Comparison of ENCODE assay signal across 8 cellular contexts in the genomic region with DNA sequence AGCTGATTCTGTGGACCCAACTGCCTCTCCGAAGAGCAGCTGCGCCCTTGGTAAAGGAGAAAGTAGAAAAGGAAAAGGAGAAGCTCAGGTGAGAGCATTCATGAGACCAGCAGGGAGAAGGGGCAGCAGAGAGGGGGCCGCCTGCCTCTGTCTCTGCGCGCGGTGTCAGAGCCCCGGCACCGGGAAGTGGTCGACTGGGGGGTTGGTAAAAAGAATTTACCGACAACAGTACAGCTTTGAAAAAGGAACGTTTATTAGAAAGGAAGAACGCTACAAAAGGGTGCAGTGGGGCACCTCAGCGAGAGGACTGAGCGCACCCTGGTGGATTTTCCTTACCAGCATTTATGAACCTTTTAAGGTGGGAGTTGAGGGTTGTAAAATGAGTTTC.
DNase-seq lines count a peak whose midpoint lies in the region; ATAC-seq, FAIRE-seq and TF ChIP-seq lines count a peak whose summit lies in the region.

No MANE protein-coding gene starts in this region.

- H3K79me2 ChIP-seq in GM23248 (ENCODE audit: insufficient read depth) (no peaks in the 10 kb centered on the region), keratinocyte (ENCODE audit: control insufficient read depth, insufficient read depth, low read length) (no peaks in the 10 kb centered on the region)

- H4K20me1 ChIP-seq in GM23248 (ENCODE audit: insufficient read depth), result no peaks in the 10 kb centered on the region
- H4K20me1 ChIP-seq in keratinocyte (ENCODE audit: control insufficient read depth, extremely low read depth, insufficient read depth, low read length), result no peaks in the 10 kb centered on the region

- in situ Hi-C loops in GM23248 (cut with MboI) (loop anchor here (5.0 kb wide), 1 partner anchor 328 kb away; no protein-coding TSS in a partner anchor), astrocyte of the spinal cord (cut with HindIII; ENCODE audit: low sequenced_read_pairs) (no loop called here), gastrocnemius medialis (cut with MboI; ENCODE audit: low sequenced_read_pairs in 4 of 4) (loop anchor here (5.0 to 25.0 kb wide), 3 partner anchors 335 to 503 kb away; no protein-coding TSS in a partner anchor)

- DNase-seq in GM23248, result peak; percentile 11
- peak; percentile 79 to 91 for DNase-seq in Kasumi-1 (lab: John Stamatoyannopoulos, UW)
- DNase-seq in SW480 (ENCODE audit: low spot score), result peak; percentile 32
- peak; percentile 22 for DNase-seq in astrocyte of the spinal cord (ENCODE audit: low read depth, low spot score)
- no peak for DNase-seq in keratinocyte (ENCODE audit: low read depth, low spot score)
- DNase-seq in stimulated activated CD4-positive, alpha-beta T cell treated with anti-CD3 and anti-CD28 coated beads, TNF-alpha, amount 100 ng/mL, for 48 hours (ENCODE audit: low read depth in 3 of 3), result peak in 2 of 3 donors; percentile 8 to 23
- DNase-seq in gastrocnemius medialis, result no peak

- H3K9me3 ChIP-seq in ES-I3 (ENCODE audit: control insufficient read depth, insufficient read depth, low read length), result no peaks in the 10 kb centered on the region
- no peaks in the 10 kb centered on the region for H3K9me3 ChIP-seq in GM23248 (ENCODE audit: low read depth)
- H3K9me3 ChIP-seq in keratinocyte (ENCODE audit: control insufficient read depth, low read depth, low read length), result no peaks in the 10 kb centered on the region
- no peaks in the 10 kb centered on the region for H3K9me3 ChIP-seq in gastrocnemius medialis

- H3F3A ChIP-seq in GM23248 (ENCODE audit: insufficient read depth), result no peaks in the 10 kb centered on the region

- H3K4me3 ChIP-seq in GM23248 (no peak overlapping the region), astrocyte of the spinal cord (ENCODE audit: low read depth, low read length) (peak overlapping the region; percentile 27), keratinocyte (ENCODE audit: control insufficient read depth in 2 of 3, extremely low read depth in 1 of 3, insufficient read depth in 2 of 3, low read depth in 1 of 3, low read length in 3 of 3) (no peak overlapping the region), gastrocnemius medialis (no peak overlapping the region)

- no peak overlapping the region for H3K4me2 ChIP-seq in GM23248 (ENCODE audit: unreplicated experiment)
- H3K4me2 ChIP-seq in keratinocyte (ENCODE audit: control insufficient read depth, extremely low read depth, insufficient read depth, low read depth, low read length), result peak overlapping the region; percentile 22

- H2AFZ ChIP-seq in GM23248 (peak overlapping the region; percentile 8; the same call in 1 of the 2 replicates), keratinocyte (ENCODE audit: control insufficient read depth, low read length) (peak overlapping the region; percentile 41)

- intact Hi-C loops in gastrocnemius medialis (cut with DNase I; ENCODE audit: low total_unique reads), result loop anchor here (1.0 to 10.0 kb wide), 2 partner anchors 335 to 515 kb away; no protein-coding TSS in a partner anchor

- TF ChIP-seq POLR2A in gastrocnemius medialis (IDR thresholded peaks at IDR 0.05), result no peak

- peak; percentile 37 for TF ChIP-seq CTCF in astrocyte of the spinal cord (IDR thresholded peaks at IDR 0.05; ENCODE audit: low read depth, low read length)
- peak in 1 of 3 experiments; percentile 25 for TF ChIP-seq CTCF in keratinocyte (optimal IDR thresholded peaks at IDR 0.05 in 1 of 3, IDR thresholded peaks at IDR 0.05 in 1 of 3, conservative IDR thresholded peaks at IDR 0.05 in 1 of 3; ENCODE audit: extremely low read depth in 1 of 3, insufficient read depth in 2 of 3, low read length in 3 of 3)
- TF ChIP-seq CTCF in gastrocnemius medialis (IDR thresholded peaks at IDR 0.05 in 4 of 5, conservative IDR thresholded peaks at IDR 0.05 in 1 of 5), result no peak

- H3K9me2 ChIP-seq in GM23248 (ENCODE audit: insufficient read depth), result no peaks in the 10 kb centered on the region

- no peaks in the 10 kb centered on the region for H3K36me3 ChIP-seq in ES-I3 (ENCODE audit: insufficient read depth, low read length)
- no peaks in the 10 kb centered on the region for H3K36me3 ChIP-seq in GM23248 (ENCODE audit: low read depth)
- H3K36me3 ChIP-seq in keratinocyte (ENCODE audit: control insufficient read depth in 2 of 2, extremely low read depth in 1 of 2, insufficient read depth in 2 of 2, low read length in 2 of 2), result no peaks in the 10 kb centered on the region
- H3K36me3 ChIP-seq in gastrocnemius medialis, result no peaks in the 10 kb centered on the region

- FAIRE-seq in keratinocyte (lab: Jason Lieb, UNC), result no peak

- dilution Hi-C loops in keratinocyte (cut with MboI; ENCODE audit: extremely low pct_ligation_motif_present, low sequenced_read_pairs), result no loop called here

- no peak overlapping the region for H3K27ac ChIP-seq in GM23248
- H3K27ac ChIP-seq in keratinocyte (ENCODE audit: control insufficient read depth, insufficient read depth, low read length), result no peak overlapping the region
- H3K27ac ChIP-seq in gastrocnemius medialis, result no peak overlapping the region

- peak overlapping the region; percentile 45 for H3K9ac ChIP-seq in ES-I3 (ENCODE audit: low read depth, low read length)
- no peak overlapping the region for H3K9ac ChIP-seq in GM23248
- H3K9ac ChIP-seq in keratinocyte (ENCODE audit: control insufficient read depth, extremely low read depth, insufficient read depth, low read length), result no peak overlapping the region

- ATAC-seq in gastrocnemius medialis, result no peak

- no peaks in the 10 kb centered on the region for H3K9me1 ChIP-seq in keratinocyte (ENCODE audit: control insufficient read depth, extremely low read depth, insufficient read depth, low read length)

- WGBS in GM23248 (ENCODE audit: low coverage in 1 of 2, low lambda C conversion rate in 2 of 2, missing lambda C conversion rate in 2 of 2), 2 experiments, result 57 to 62% methylated on average over 14 of the region's 14 CpGs

- H3K4me1 ChIP-seq in ES-I3 (ENCODE audit: insufficient read depth, low read length) (no peaks in the 10 kb centered on the region), GM23248 (ENCODE audit: insufficient read depth) (no peaks in the 10 kb centered on the region), keratinocyte (ENCODE audit: control insufficient read depth, extremely low read depth, insufficient read depth, low read length) (peaks cover 5% of the 10 kb centered on the region), gastrocnemius medialis (no peaks in the 10 kb centered on the region)

- H3K27me3 ChIP-seq in GM23248 (replicated peaks; ENCODE audit: insufficient read depth) (no peaks in the 10 kb centered on the region), keratinocyte (ENCODE audit: control insufficient read depth, extremely low read depth, insufficient read depth, low read length) (no peaks in the 10 kb centered on the region), gastrocnemius medialis (no peaks in the 10 kb centered on the region)

Comparison
In these comparisons a context has a peak if more than half of its experiments do, and no peak if none do; other contexts are left out.
1. DNase-seq: peak in GM23248 (single experiment), Kasumi-1 (2 of 2), SW480 (single experiment), astrocyte of the spinal cord (single experiment) and stimulated activated CD4-positive, alpha-beta T cell treated with anti-CD3 and anti-CD28 coated beads, TNF-alpha, amount 100 ng/mL, for 48 hours (2 of 3); none in keratinocyte (single experiment) and gastrocnemius medialis (0 of 2).